Comparison of ENCODE assay signal across 13 cellular contexts in genomic region chr2:108315408-108316193, GRCh38. TPM values are rescaled to one million over a fixed set of nuclear protein-coding genes. Genes with fewer than 3 reads are reported as not detected.
A peak's percentile ranks its signal among the peaks of the same experiment; 100 is the strongest.
DNase-seq lines count a peak whose midpoint lies in the region; ATAC-seq and TF ChIP-seq lines count a peak whose summit lies in the region.
"Had no signal": no experiment of that assay in that cellular context is flagged by ENCODE, and none has a peak within 500 bp of the region (broad histone marks: within the 10 kb centered on the region; RNA-seq: fewer than 3 reads in every experiment).

No MANE protein-coding gene starts in this region.

- no peak overlapping the region for H3K4me2 ChIP-seq in mammary epithelial cell (ENCODE audit: insufficient read depth, low read depth, low read length)

- peak; percentile 92 for DNase-seq in mammary epithelial cell
- DNase-seq in breast epithelium (ENCODE audit: low spot score in 2 of 2), result no peak
- peak; percentile 83 for DNase-seq in astrocyte of the hippocampus (ENCODE audit: low read depth, low spot score)
- DNase-seq in left lung, result peak in 1 of 2 donors; percentile 52
- DNase-seq in upper lobe of right lung, result no peak
- DNase-seq in GM10248 (ENCODE audit: extremely low spot score), result no peak
- no peak for DNase-seq in activated CD8-positive, alpha-beta memory T cell treated with anti-CD3 and anti-CD28 coated beads, Interleukin-2, amount 50 U/mL, for 4 hours
- DNase-seq in NCI-H1092 treated with DMSO at 0.1 percent for 48 hours (lab: John Stamatoyannopoulos, UW), result no peak
- DNase-seq: activated T-cell treated with anti-CD3 and anti-CD28 coated beads, Interleukin-2, amount 50 U/mL, for 48 hours; MV-4-11; NCI-H526; tibial artery had no signal

- BruUV-seq in mammary epithelial cell (replicated peaks; lab: Mats Ljungman, UMichigan), result no TSS peak

- no peak overlapping the region for H3K9ac ChIP-seq in mammary epithelial cell (ENCODE audit: insufficient read depth, low read length)

- CTCF ChIA-PET in mammary epithelial cell (lab: Charles Lee; ENCODE audit: low non-redundant PET) (no interaction called here), GM10248 (lab: Yijun Ruan, JAX) (interaction anchor here (1.2 to 1.6 kb wide), 3 partner anchors 13 to 269 kb away, joined by 4 to 5 read pairs (median 4); no protein-coding TSS in a partner anchor)

- ATAC-seq in left lung, result peak; percentile 93
- ATAC-seq in upper lobe of right lung, result peak; percentile 92

- H3K4me3 ChIP-seq in mammary epithelial cell (replicated peaks in 1 of 3; ENCODE audit: insufficient read depth in 1 of 3, low read depth in 2 of 3, low read length in 3 of 3) (no peak overlapping the region), breast epithelium (no peak overlapping the region), left lung (no peak overlapping the region), upper lobe of right lung (no peak overlapping the region)
- H3K4me3 ChIP-seq: ascending aorta, tibial artery had no signal

- H3K79me2 ChIP-seq in mammary epithelial cell (ENCODE audit: insufficient read depth, low read length), result no peaks in the 10 kb centered on the region

- H3K9me3 ChIP-seq in mammary epithelial cell (replicated peaks; ENCODE audit: insufficient read depth, low read length) (no peaks in the 10 kb centered on the region), breast epithelium (no peaks in the 10 kb centered on the region), left lung (no peaks in the 10 kb centered on the region), upper lobe of right lung (no peaks in the 10 kb centered on the region)
- H3K9me3 ChIP-seq: ascending aorta, tibial artery had no signal

- H3K4me1 ChIP-seq in mammary epithelial cell (ENCODE audit: insufficient read depth, low read length) (peaks cover 14% of the 10 kb centered on the region), breast epithelium (no peaks in the 10 kb centered on the region), left lung (peaks cover 0 to 4% of the 10 kb centered on the region in 2 donors), upper lobe of right lung (no peaks in the 10 kb centered on the region)
- H3K4me1 ChIP-seq: ascending aorta, tibial artery had no signal

- WGBS in mammary epithelial cell (ENCODE audit: low coverage, missing lambda C conversion rate), result 84% methylated on average over 4 of the region's 4 CpGs

- POLR2A ChIA-PET in GM10248 (lab: Yijun Ruan, JAX), result no interaction called here

- dilution Hi-C loops in mammary epithelial cell (cut with HindIII; ENCODE audit: low sequenced_read_pairs), result no loop called here

- TF ChIP-seq CTCF in mammary epithelial cell (conservative IDR thresholded peaks at IDR 0.05 in 1 of 2, IDR thresholded peaks at IDR 0.05 in 1 of 2; ENCODE audit: extremely low read depth in 1 of 2, insufficient read depth in 1 of 2, low read depth in 1 of 2, low read length in 2 of 2) (no peak), breast epithelium (IDR thresholded peaks at IDR 0.05) (no peak), left lung (IDR thresholded peaks at IDR 0.05) (no peak), upper lobe of right lung (IDR thresholded peaks at IDR 0.05) (no peak), GM10248 (IDR thresholded peaks at IDR 0.05; ENCODE audit: control extremely low read depth, extremely low read depth, low read depth, missing control alignments) (no peak)

- H3K36me3 ChIP-seq in mammary epithelial cell (ENCODE audit: insufficient read depth, low read length) (no peaks in the 10 kb centered on the region), breast epithelium (no peaks in the 10 kb centered on the region), left lung (no peaks in the 10 kb centered on the region), upper lobe of right lung (no peaks in the 10 kb centered on the region)
- H3K36me3 ChIP-seq: ascending aorta, tibial artery had no signal

- in situ Hi-C loops in mammary epithelial cell (cut with MboI; ENCODE audit: low sequenced_read_pairs in 2 of 2), result no loop called here

- H3K27ac ChIP-seq in mammary epithelial cell (ENCODE audit: insufficient read depth, low read depth, low read length) (no peak overlapping the region), breast epithelium (no peak overlapping the region), left lung (peak overlapping the region; percentile 2 to 67), upper lobe of right lung (peak overlapping the region; percentile 44)
- H3K27ac ChIP-seq: ascending aorta, tibial artery had no signal

- no peaks in the 10 kb centered on the region for H4K20me1 ChIP-seq in mammary epithelial cell (ENCODE audit: insufficient read depth, low read length)

- intact Hi-C loops in mammary epithelial cell (cut with micrococcal nuclease), result no loop called here
- intact Hi-C loops in breast epithelium (cut with DNase I; ENCODE audit: low total_unique reads), result no loop called here
- intact Hi-C loops in left lung (cut with DNase I), result no loop called here
- intact Hi-C loops in upper lobe of right lung (cut with DNase I), result no loop called here

- H3K27me3 ChIP-seq in mammary epithelial cell (ENCODE audit: insufficient read depth, low read length) (no peaks in the 10 kb centered on the region), breast epithelium (no peaks in the 10 kb centered on the region), left lung (no peaks in the 10 kb centered on the region), upper lobe of right lung (no peaks in the 10 kb centered on the region)
- H3K27me3 ChIP-seq: ascending aorta, tibial artery had no signal

- H2AFZ ChIP-seq in mammary epithelial cell (ENCODE audit: low read depth, low read length), result no peak overlapping the region

- no peak for TF ChIP-seq POLR2A in breast epithelium (IDR thresholded peaks at IDR 0.05)

RNA-seq across cellular contexts. Expression of gene SULT1C2, which starts 26.9 kb away (rescaled TPM):
- total RNA-seq in mammary epithelial cell, result not detected
- polyA plus RNA-seq in mammary epithelial cell, result not detected
- not detected for polyA minus RNA-seq in mammary epithelial cell
- total RNA-seq in breast epithelium, result 1 to 10 TPM in 2 of 3 donors, not detected in 1; 1.2 to 1.9 TPM
- 10 to 100 TPM in 1 of 2 donors, 1 to 10 TPM in 1; 5.4 to 14.6 TPM for total RNA-seq in left lung
- 5.8 TPM for total RNA-seq in upper lobe of right lung
- total RNA-seq: ascending aorta had no signal

Comparison
In these comparisons a context has a peak if more than half of its experiments do, and no peak if none do; other contexts are left out.
1. DNase-seq: peak in mammary epithelial cell (single experiment) and astrocyte of the hippocampus (single experiment); none in breast epithelium (0 of 2), upper lobe of right lung (single experiment), GM10248 (single experiment), activated CD8-positive, alpha-beta memory T cell treated with anti-CD3 and anti-CD28 coated beads, Interleukin-2, amount 50 U/mL, for 4 hours (single experiment) and NCI-H1092 treated with DMSO at 0.1 percent for 48 hours (single experiment).
2. H3K27ac ChIP-seq: peak in left lung (2 of 2) and upper lobe of right lung (single experiment); none in mammary epithelial cell (single experiment) and breast epithelium (0 of 2).